11 cellular contexts compared by ENCODE assay signal in genomic region chr10:12847361-12847975, GRCh38.
DNase-seq lines count a peak whose midpoint lies in the region; ATAC-seq and TF ChIP-seq lines count a peak whose summit lies in the region.
"Had no signal": no experiment of that assay in that cellular context is flagged by ENCODE, and none has a peak within 500 bp of the region (broad histone marks: within the 10 kb centered on the region; RNA-seq: fewer than 3 reads in every experiment).

No MANE protein-coding gene starts in this region.

- no peaks in the 10 kb centered on the region for H3K9me3 ChIP-seq in neural progenitor cell (ENCODE audit: low read depth)
- H3K9me3 ChIP-seq: left ventricle myocardium inferior had no signal

- H3K9ac ChIP-seq in neural progenitor cell = no peak overlapping the region

- H2AFZ ChIP-seq in neural progenitor cell (replicated peaks) = peak overlapping the region; percentile 93

- no peaks in the 10 kb centered on the region for H3K36me3 Mint-ChIP-seq in neural progenitor cell

- DNase-seq in ELF-1 (ENCODE audit: low read depth, low spot score) (peak; percentile 80), HFF-Myc (ENCODE audit: extremely low read depth, low read depth) (no peak), astrocyte of the cerebellum (ENCODE audit: low read depth) (no peak), neural progenitor cell (ENCODE audit: low spot score) (peak; percentile 74), GDM1 (lab: John Stamatoyannopoulos, UW) (no peak), globus pallidus (ENCODE audit: low spot score) (no peak)
- no peak for DNase-seq in NK-92 treated with Interleukin-12 subunit alpha and Interleukin-12 subunit beta, amount 100 ng/mL, for 24 hours (lab: John Stamatoyannopoulos, UW)
- DNase-seq: left ventricle myocardium inferior, NCI-H2029 had no signal

- no peak overlapping the region for H3K4me3 Mint-ChIP-seq in neural progenitor cell

- no peaks in the 10 kb centered on the region for H3K27me3 ChIP-seq in neural progenitor cell

- H3K4me1 Mint-ChIP-seq in neural progenitor cell = peaks cover 6% of the 10 kb centered on the region

- in situ Hi-C loops in astrocyte of the cerebellum (cut with HindIII; ENCODE audit: low sequenced_read_pairs) = no loop called here

- H4K20me1 ChIP-seq in neural progenitor cell (ENCODE audit: low read depth) = no peaks in the 10 kb centered on the region

- peak; percentile 43 for TF ChIP-seq CTCF in HFF-Myc (IDR thresholded peaks at IDR 0.05; ENCODE audit: low read depth, low read length, missing control alignments)
- TF ChIP-seq CTCF in astrocyte of the cerebellum (IDR thresholded peaks at IDR 0.05; ENCODE audit: low read depth, low read length, missing control alignments) = peak; percentile 30
- peak; percentile 66 for TF ChIP-seq CTCF in neural progenitor cell (IDR thresholded peaks at IDR 0.05)

- no peak overlapping the region for H3K27ac ChIP-seq in neural progenitor cell
- H3K27ac ChIP-seq: left ventricle myocardium inferior, VCaP had no signal

- H3F3A ChIP-seq in neural progenitor cell (ENCODE audit: low read depth) = no peaks in the 10 kb centered on the region

- H3K9me3 Mint-ChIP-seq in neural progenitor cell = no peaks in the 10 kb centered on the region

- no peak overlapping the region for H3K27ac Mint-ChIP-seq in neural progenitor cell

- peaks cover 5% of the 10 kb centered on the region for H3K27me3 Mint-ChIP-seq in neural progenitor cell (ENCODE audit: insufficient read depth, low read depth)

- H3K79me2 ChIP-seq in neural progenitor cell (ENCODE audit: low read depth) = no peaks in the 10 kb centered on the region

- H3K4me2 ChIP-seq in neural progenitor cell = no peak overlapping the region

- H3K36me3 ChIP-seq in neural progenitor cell = no peaks in the 10 kb centered on the region
- H3K36me3 ChIP-seq: left ventricle myocardium inferior had no signal

- no peak for ATAC-seq in GM19467 (IDR thresholded peaks at IDR 0.05; ENCODE audit: unreplicated experiment)

- H3K4me1 ChIP-seq in neural progenitor cell = no peaks in the 10 kb centered on the region

- no peak overlapping the region for H3K4me3 ChIP-seq in HFF-Myc (replicated peaks; ENCODE audit: low read depth, low read length)
- H3K4me3 ChIP-seq in astrocyte of the cerebellum (ENCODE audit: low read depth, low read length) = no peak overlapping the region
- H3K4me3 ChIP-seq in neural progenitor cell = no peak overlapping the region
- H3K4me3 ChIP-seq: left ventricle myocardium inferior had no signal

Comparison
In these comparisons a context has a peak if more than half of its experiments do, and no peak if none do; other contexts are left out.
1. DNase-seq: peak in ELF-1 (single experiment) and neural progenitor cell (single experiment); none in HFF-Myc (single experiment), astrocyte of the cerebellum (single experiment), GDM1 (single experiment), globus pallidus (single experiment) and NK-92 treated with Interleukin-12 subunit alpha and Interleukin-12 subunit beta, amount 100 ng/mL, for 24 hours (single experiment).
2. Peak in every context shown above with its lines, with median percentiles within 50 percentile points of each other: CTCF ChIP-seq.